8 cellular contexts compared by ENCODE assay signal in genomic region chr5:95647331-95647659, GRCh38. TPM values are rescaled to one million over a fixed set of nuclear protein-coding genes. Genes with fewer than 3 reads are reported as not detected.
DNase-seq lines count a peak whose midpoint lies in the region; ATAC-seq and TF ChIP-seq lines count a peak whose summit lies in the region.

No MANE protein-coding gene starts in this region.

- CTCF ChIA-PET in naive thymus-derived CD4-positive, alpha-beta T cell (lab: Charles Lee) = interaction anchor here (0.6 to 4.0 kb wide), 13 partner anchors 9 to 222 kb away, joined by 3 to 31 read pairs (median 4); partner anchors contain the start of genes ARSK and SKIC3
- CTCF ChIA-PET in GM10248 (lab: Yijun Ruan, JAX) = interaction anchor here (0.7 to 2.1 kb wide), 19 partner anchors 8 to 212 kb away, joined by 3 to 18 read pairs (median 5); no protein-coding TSS in a partner anchor

- no peak for TF ChIP-seq CTCF in MM.1S (IDR thresholded peaks at IDR 0.05; ENCODE audit: low read length)
- no peak for TF ChIP-seq CTCF in GM10248 (IDR thresholded peaks at IDR 0.05; ENCODE audit: control extremely low read depth, extremely low read depth, low read depth, missing control alignments)

- H3K9me2 ChIP-seq in MM.1S (replicated peaks; ENCODE audit: insufficient read depth, low read length) = no peaks in the 10 kb centered on the region

- intact Hi-C loops in naive thymus-derived CD4-positive, alpha-beta T cell (cut with micrococcal nuclease) = loop anchor here (1.0 to 10.0 kb wide), 10 partner anchors 80 to 1168 kb away; partner anchors contain the start of genes CAST (in 1 of the 2), ELL2 (in 1 of the 2) and RHOBTB3 (in 1 of the 2)

- H3K27me3 ChIP-seq in BLaER1 = no peaks in the 10 kb centered on the region
- H3K27me3 ChIP-seq in MM.1S (replicated peaks; ENCODE audit: insufficient read depth, low read length) = no peaks in the 10 kb centered on the region
- no peaks in the 10 kb centered on the region for H3K27me3 ChIP-seq in effector memory CD4-positive, alpha-beta T cell (replicated peaks; ENCODE audit: control insufficient read depth, insufficient read depth, low read length, poor library complexity, severe bottlenecking)
- H3K27me3 ChIP-seq in naive thymus-derived CD4-positive, alpha-beta T cell (ENCODE audit: control insufficient read depth in 2 of 2, insufficient read depth in 2 of 2, low read length in 2 of 2) = no peaks in the 10 kb centered on the region

- peaks cover 7 to 53% (median 40%) of the 10 kb centered on the region in 7 donors for H3K4me1 Mint-ChIP-seq in naive thymus-derived CD4-positive, alpha-beta T cell

- peak overlapping the region; percentile 78 for H3K9ac ChIP-seq in BLaER1
- H3K9ac ChIP-seq in MM.1S (ENCODE audit: low read length) = peak overlapping the region; percentile 71

- no peaks in the 10 kb centered on the region for H3K36me3 ChIP-seq in BLaER1
- H3K36me3 ChIP-seq in MM.1S (replicated peaks; ENCODE audit: insufficient read depth, low read length) = no peaks in the 10 kb centered on the region
- H3K36me3 ChIP-seq in effector memory CD4-positive, alpha-beta T cell (ENCODE audit: control insufficient read depth, insufficient read depth, low read length) = peaks cover 4% of the 10 kb centered on the region
- H3K36me3 ChIP-seq in naive thymus-derived CD4-positive, alpha-beta T cell (ENCODE audit: control insufficient read depth in 2 of 3, insufficient read depth in 3 of 3, low read length in 3 of 3) = peaks cover 0 to 1% (median 0%) of the 10 kb centered on the region in 3 experiments

- peak overlapping the region; percentile 72 for H3K4me2 ChIP-seq in BLaER1
- H3K4me2 ChIP-seq in MM.1S (ENCODE audit: low read depth, low read length) = peak overlapping the region; percentile 81

- peak overlapping the region; percentile 71 to 95 (median 89) for H3K27ac Mint-ChIP-seq in naive thymus-derived CD4-positive, alpha-beta T cell

- DNase-seq in MM.1S = no peak
- DNase-seq in effector memory CD4-positive, alpha-beta T cell = no peak
- no peak for DNase-seq in naive thymus-derived CD4-positive, alpha-beta T cell
- no peak for DNase-seq in NK-92 treated with Interleukin-12 subunit alpha and Interleukin-12 subunit beta, amount 100 ng/mL, for 24 hours (lab: John Stamatoyannopoulos, UW)
- no peak for DNase-seq in GM10248 (ENCODE audit: extremely low spot score)

- peaks cover 0 to 7% (median 6%) of the 10 kb centered on the region in 5 donors for H3K36me3 Mint-ChIP-seq in naive thymus-derived CD4-positive, alpha-beta T cell

- no peaks in the 10 kb centered on the region for H3K79me2 ChIP-seq in MM.1S (ENCODE audit: low read length)

- H3K4me3 Mint-ChIP-seq in naive thymus-derived CD4-positive, alpha-beta T cell = peak overlapping the region; percentile 84 to 93 (median 88)

- H3K4me1 ChIP-seq in BLaER1 (peaks cover 33% of the 10 kb centered on the region), MM.1S (ENCODE audit: low read length) (peaks cover 19% of the 10 kb centered on the region)
- H3K4me1 ChIP-seq in effector memory CD4-positive, alpha-beta T cell (ENCODE audit: control insufficient read depth, insufficient read depth, low read length, poor library complexity, severe bottlenecking) = peaks cover 5% of the 10 kb centered on the region
- peaks cover 0 to 18% of the 10 kb centered on the region in 2 donors for H3K4me1 ChIP-seq in naive thymus-derived CD4-positive, alpha-beta T cell (ENCODE audit: control insufficient read depth in 2 of 2, insufficient read depth in 2 of 2, low read length in 2 of 2)

- H3K4me3 ChIP-seq in BLaER1 (peak overlapping the region; percentile 63), MM.1S (ENCODE audit: low read length) (peak overlapping the region; percentile 58)
- peak overlapping the region; percentile 51 for H3K4me3 ChIP-seq in effector memory CD4-positive, alpha-beta T cell (ENCODE audit: insufficient read depth, low read depth, low read length, poor library complexity, severe bottlenecking)
- H3K4me3 ChIP-seq in naive thymus-derived CD4-positive, alpha-beta T cell (ENCODE audit: low read length) = peak overlapping the region; percentile 80

- H3K27me3 Mint-ChIP-seq in naive thymus-derived CD4-positive, alpha-beta T cell = no peaks in the 10 kb centered on the region

- H3K9me3 ChIP-seq in BLaER1 = no peaks in the 10 kb centered on the region
- H3K9me3 ChIP-seq in MM.1S (replicated peaks; ENCODE audit: insufficient read depth, low read length) = no peaks in the 10 kb centered on the region
- H3K9me3 ChIP-seq in effector memory CD4-positive, alpha-beta T cell (ENCODE audit: control insufficient read depth, low read length) = no peaks in the 10 kb centered on the region
- no peaks in the 10 kb centered on the region for H3K9me3 ChIP-seq in naive thymus-derived CD4-positive, alpha-beta T cell (ENCODE audit: control insufficient read depth in 2 of 3, low read length in 3 of 3)

- ATAC-seq in naive thymus-derived CD4-positive, alpha-beta T cell = no peak
- ATAC-seq in HG03460 (IDR thresholded peaks at IDR 0.05; ENCODE audit: unreplicated experiment) = no peak
- no peak for ATAC-seq in GM21717 (IDR thresholded peaks at IDR 0.05; ENCODE audit: unreplicated experiment)

- H3K9me3 Mint-ChIP-seq in naive thymus-derived CD4-positive, alpha-beta T cell = peaks cover 0 to 2% (median 0%) of the 10 kb centered on the region in 11 donors

- H4K20me1 ChIP-seq in BLaER1 = no peaks in the 10 kb centered on the region
- no peaks in the 10 kb centered on the region for H4K20me1 ChIP-seq in MM.1S (ENCODE audit: insufficient read depth, low read length)

- peaks cover 20% of the 10 kb centered on the region for H3F3A ChIP-seq in MM.1S (ENCODE audit: insufficient read depth, low read length)

- POLR2A ChIA-PET in naive thymus-derived CD4-positive, alpha-beta T cell (lab: Charles Lee) = interaction anchor here (0.7 to 5.4 kb wide), 14 partner anchors 8 to 1249 kb away, joined by 3 to 67 read pairs (median 4); partner anchors contain the start of genes ARSK, GLRX, GPR150 and SKIC3
- POLR2A ChIA-PET in GM10248 (lab: Yijun Ruan, JAX) = interaction anchor here (0.8 kb wide), 1 partner anchor 95 kb away, joined by 3 read pairs; no protein-coding TSS in a partner anchor

- peak overlapping the region; percentile 77 for H2AFZ ChIP-seq in MM.1S (ENCODE audit: low read length)

- H3K27ac ChIP-seq in BLaER1 = peak overlapping the region; percentile 90
- H3K27ac ChIP-seq in MM.1S (ENCODE audit: low read length) = peak overlapping the region; percentile 87
- peak overlapping the region; percentile 75 for H3K27ac ChIP-seq in effector memory CD4-positive, alpha-beta T cell (ENCODE audit: insufficient read depth, low read length, poor library complexity, severe bottlenecking)
- H3K27ac ChIP-seq in naive thymus-derived CD4-positive, alpha-beta T cell (ENCODE audit: low read depth, low read length) = peak overlapping the region; percentile 80

RNA-seq across cellular contexts. Expression of gene RFESD, which starts 0.7 kb away (rescaled TPM):
- 1 to 10 TPM; 2.2 to 9.2 (median 6.5) TPM for total RNA-seq in naive thymus-derived CD4-positive, alpha-beta T cell
- 10 to 100 TPM; 10.7 to 21.2 TPM for polyA plus RNA-seq in naive thymus-derived CD4-positive, alpha-beta T cell

RNA-seq across cellular contexts. Expression of gene GPR150, which starts 27.4 kb away (rescaled TPM):
- 1 to 10 TPM in 3 of 5 experiments, under 1 TPM in 2; 0.48 to 1.5 (median 1.1) TPM for total RNA-seq in naive thymus-derived CD4-positive, alpha-beta T cell
- 1 to 10 TPM; 3.3 to 3.5 TPM for polyA plus RNA-seq in naive thymus-derived CD4-positive, alpha-beta T cell

RNA-seq across cellular contexts. Expression of gene SPATA9, which starts 35.5 kb away (rescaled TPM):
- total RNA-seq in naive thymus-derived CD4-positive, alpha-beta T cell = under 1 TPM in 1 of 5 experiments, not detected in 4; 0.66 TPM
- polyA plus RNA-seq in naive thymus-derived CD4-positive, alpha-beta T cell = not detected
